Comparison of ENCODE assay signal across 8 cellular contexts in genomic region chr7:129952653-129953560, GRCh38. TPM values are rescaled to one million over a fixed set of nuclear protein-coding genes. Genes with fewer than 3 reads are reported as not detected.
DNase-seq lines count a peak whose midpoint lies in the region; ATAC-seq and TF ChIP-seq lines count a peak whose summit lies in the region.

Gene UBE2H (minus strand): TSS chr7:129952960. CDS start chr7:129952555, 405 bp downstream.

- intact Hi-C loops in natural killer cell (cut with micrococcal nuclease), result loop anchor here (5.0 kb wide), 1 partner anchor 416 kb away; no protein-coding TSS in a partner anchor

- H3K27me3 Mint-ChIP-seq in activated T-helper 17 cell treated with anti-CD3 and anti-CD28 coated beads, Interleukin-2, amount 50 U/mL, for 72 hours, result no peaks in the 10 kb centered on the region
- peaks cover 2 to 6% of the 10 kb centered on the region in 2 donors for H3K27me3 Mint-ChIP-seq in natural killer cell (ENCODE audit: low read depth in 2 of 2)

- H3K4me1 Mint-ChIP-seq in activated T-helper 17 cell treated with anti-CD3 and anti-CD28 coated beads, Interleukin-2, amount 50 U/mL, for 72 hours, result peaks cover 5% of the 10 kb centered on the region
- peaks cover 7 to 9% of the 10 kb centered on the region in 2 donors for H3K4me1 Mint-ChIP-seq in natural killer cell

- peak within 1 kb of the TSS; percentile 84 for H3K4me3 ChIP-seq in fibroblast of mammary gland (ENCODE audit: control insufficient read depth, low read depth, low read length)

- ATAC-seq in GM21786 (IDR thresholded peaks at IDR 0.05; ENCODE audit: unreplicated experiment) (peak; percentile 50), natural killer cell (peak; percentile 73 to 90 (median 83))
- ATAC-seq in activated T-helper 17 cell treated with anti-CD3 and anti-CD28 coated beads, Interleukin-2, amount 50 U/mL, for 72 hours (replicated peaks), result peak; percentile 71

- DNase-seq in DMS53 treated with DMSO at 0.1 percent for 48 hours (lab: John Stamatoyannopoulos, UW; ENCODE audit: unreplicated experiment) (peak; percentile 79), LHCN-M2 (ENCODE audit: low read depth) (peak; percentile 93), RPMI8226 (peak; percentile 95), fibroblast of mammary gland (ENCODE audit: low read depth) (peak; percentile 89), natural killer cell (peak; percentile 87)
- peak; percentile 73 to 93 (median 89) for DNase-seq in stimulated activated naive CD4-positive, alpha-beta T cell (lab: John Stamatoyannopoulos, UW)

- peaks cover 18% of the 10 kb centered on the region for H3K36me3 Mint-ChIP-seq in activated T-helper 17 cell treated with anti-CD3 and anti-CD28 coated beads, Interleukin-2, amount 50 U/mL, for 72 hours (ENCODE audit: low read depth)
- H3K36me3 Mint-ChIP-seq in natural killer cell, result peaks cover 7% of the 10 kb centered on the region

- no peak for TF ChIP-seq CTCF in fibroblast of mammary gland (conservative IDR thresholded peaks at IDR 0.05; ENCODE audit: control insufficient read depth, insufficient read depth, low read depth, low read length)
- TF ChIP-seq CTCF in natural killer cell (IDR thresholded peaks at IDR 0.05), result no peak

- no peak within 1 kb of the TSS for H3K27ac Mint-ChIP-seq in activated T-helper 17 cell treated with anti-CD3 and anti-CD28 coated beads, Interleukin-2, amount 50 U/mL, for 72 hours
- no peak within 1 kb of the TSS for H3K27ac Mint-ChIP-seq in natural killer cell

- H3K9me3 Mint-ChIP-seq in activated T-helper 17 cell treated with anti-CD3 and anti-CD28 coated beads, Interleukin-2, amount 50 U/mL, for 72 hours, result no peaks in the 10 kb centered on the region
- H3K9me3 Mint-ChIP-seq in natural killer cell, result no peaks in the 10 kb centered on the region

- no peak within 1 kb of the TSS for H3K4me3 Mint-ChIP-seq in activated T-helper 17 cell treated with anti-CD3 and anti-CD28 coated beads, Interleukin-2, amount 50 U/mL, for 72 hours
- H3K4me3 Mint-ChIP-seq in natural killer cell, result peak within 1 kb of the TSS; percentile 98

RNA-seq across cellular contexts. Expression of gene UBE2H, which starts in this region (rescaled TPM):
- total RNA-seq in LHCN-M2 (2014; rRNA removed) (61.3 and 72.6 TPM in 2 replicates), natural killer cell (10 to 100 TPM; 80.9 to 86.9 (median 83.1) TPM)
- 49.9 TPM for polyA plus RNA-seq in LHCN-M2 (2012)
- 10 to 100 TPM; 27.8 to 54.0 TPM for total RNA-seq in activated T-helper 17 cell treated with anti-CD3 and anti-CD28 coated beads, Interleukin-2, amount 50 U/mL, for 72 hours

Comparison
In these comparisons a context has a peak if more than half of its experiments do, and no peak if none do; other contexts are left out.
1. Peak in every context shown above with its lines: DNase-seq, ATAC-seq and H3K4me3 ChIP-seq.